Comparison of ENCODE assay signal across 30 cellular contexts in genomic region chr4:76271248-76271647, GRCh38. TPM values are rescaled to one million over a fixed set of nuclear protein-coding genes. Genes with fewer than 3 reads are reported as not detected.
"Had no signal": no experiment of that assay in that cellular context is flagged by ENCODE, and none has a peak within 500 bp of the region (broad histone marks: within the 10 kb centered on the region; RNA-seq: fewer than 3 reads in every experiment).

No MANE protein-coding gene starts in this region.

- ATAC-seq: esophagus mucosa; gastrocnemius medialis; heart right ventricle; left cardiac atrium; left ventricle myocardium superior; lower lobe of right lung; naive thymus-derived CD8-positive, alpha-beta T cell had no signal

- H3K36me3 Mint-ChIP-seq: mesothelial cell of epicardium; naive B cell; naive thymus-derived CD8-positive, alpha-beta T cell had no signal

- H3K4me1 Mint-ChIP-seq: endodermal cell, mesothelial cell of epicardium, naive B cell had no signal

- H3K9me3 ChIP-seq: esophagus squamous epithelium, gastrocnemius medialis, heart right ventricle, left lung, lower lobe of right lung, mucosa of descending colon had no signal

- H3K4me1 ChIP-seq: esophagus squamous epithelium, gastrocnemius medialis, heart right ventricle, left lung, lower lobe of right lung had no signal

- H3K27ac Mint-ChIP-seq: endodermal cell; mesothelial cell of epicardium; naive thymus-derived CD8-positive, alpha-beta T cell had no signal

- DNase-seq: dermis blood vessel endothelial cell; dorsolateral prefrontal cortex; effector CD4-positive, alpha-beta T cell; effector memory CD4-positive, alpha-beta T cell; endodermal cell; erythroblast; esophagus squamous epithelium; foreskin fibroblast; foreskin melanocyte; gastrocnemius medialis; glutamatergic neuron; head of caudate nucleus; heart right ventricle; hippocampal formation; left cardiac atrium; left lung; left ventricle myocardium superior; lower lobe of right lung; mesenchymal stem cell; mucosa of descending colon; naive B cell; naive thymus-derived CD8-positive, alpha-beta T cell had no signal

- H3K36me3 ChIP-seq: esophagus squamous epithelium, gastrocnemius medialis, heart right ventricle, left lung, lower lobe of right lung had no signal

- H3K27ac ChIP-seq: coronary artery, dorsolateral prefrontal cortex, epithelial cell of prostate, esophagus squamous epithelium, gastrocnemius medialis, heart right ventricle, left lung, lower lobe of right lung had no signal

- H3K27me3 ChIP-seq: dorsolateral prefrontal cortex, gastrocnemius medialis, heart right ventricle, left lung had no signal

- FAIRE-seq: endometrium, keratinocyte had no signal

- H3K4me3 ChIP-seq: coronary artery, dorsolateral prefrontal cortex, esophagus squamous epithelium, gastrocnemius medialis, heart right ventricle, left lung, lower lobe of right lung, mucosa of descending colon had no signal

- H3K4me3 Mint-ChIP-seq: endodermal cell; mesothelial cell of epicardium; naive B cell; naive thymus-derived CD8-positive, alpha-beta T cell had no signal

- H3K9me3 Mint-ChIP-seq: endodermal cell; mesothelial cell of epicardium; naive B cell; naive thymus-derived CD8-positive, alpha-beta T cell had no signal

RNA-seq across cellular contexts. Expression of gene FAM47E, which starts 19.7 kb away (rescaled TPM):
- total RNA-seq: glomerular endothelial cell, lung microvascular endothelial cell had no signal
